Comparison of ENCODE assay signal across 33 cellular contexts in genomic region chr7:140345426-140345825, GRCh38. TPM values are rescaled to one million over a fixed set of nuclear protein-coding genes. Genes with fewer than 3 reads are reported as not detected.
"Had no signal": no experiment of that assay in that cellular context is flagged by ENCODE, and none has a peak within 500 bp of the region (broad histone marks: within the 10 kb centered on the region; RNA-seq: fewer than 3 reads in every experiment).

No MANE protein-coding gene starts in this region.

- H3K4me1 ChIP-seq: adrenal gland, Peyer's patch, SJSA1 had no signal

- H3K4me3 ChIP-seq: adrenal gland, MG63, Peyer's patch, SJSA1 had no signal

- H3K27ac ChIP-seq: adrenal gland, Peyer's patch, SJSA1, WERI-Rb-1 had no signal

- H3K36me3 ChIP-seq: MG63 had no signal

- H3K27me3 Mint-ChIP-seq: activated CD4-positive, alpha-beta T cell treated with anti-CD3 and anti-CD28 coated beads, Interleukin-2, amount 10 ng/mL, durations not matched to agents 24 days and 14 days; activated T-cell treated with anti-CD3 and anti-CD28 coated beads, Interleukin-2, amount 50 U/mL, for 24 hours; brain had no signal

- H3K27ac Mint-ChIP-seq: activated CD4-positive, alpha-beta T cell treated with anti-CD3 and anti-CD28 coated beads, Interleukin-2, amount 10 ng/mL, durations not matched to agents 24 days and 14 days; activated CD8-positive, alpha-beta T cell treated with anti-CD3 and anti-CD28 coated beads, Interleukin-2, amount 10 ng/mL, durations not matched to agents 7 days and 5 days; activated naive CD4-positive, alpha-beta T cell treated with anti-CD3 and anti-CD28 coated beads for 36 hours; activated T-cell treated with anti-CD3 and anti-CD28 coated beads, Interleukin-2, amount 50 U/mL, for 24 hours; brain; T-helper 1 cell treated with Interleukin-12 subunit alpha and Interleukin-12 subunit beta and Interleukin-4 antibody, amounts not matched to agents 30 μg/mL and 1 μg/mL, for 36 hours had no signal

- DNase-seq: activated CD4-positive, alpha-beta T cell treated with anti-CD3 and anti-CD28 coated beads for 1 hour; activated CD4-positive, alpha-beta T cell treated with anti-CD3 and anti-CD28 coated beads, Interleukin-2, amount 10 ng/mL, durations not matched to agents 24 days and 14 days; activated CD4-positive, alpha-beta T cell treated with anti-CD3 and anti-CD28 coated beads, Interleukin-2, amount 50 U/mL, for 48 hours; activated CD4-positive, CD25-positive, alpha-beta regulatory T cell; activated CD8-positive, alpha-beta T cell treated with anti-CD3 and anti-CD28 coated beads, Interleukin-2, amount 10 ng/mL, durations not matched to agents 7 days and 5 days; activated gamma-delta T cell treated with Interleukin-2 at 50 U/mL for 16 hours; activated naive CD4-positive, alpha-beta T cell treated with anti-CD3 and anti-CD28 coated beads for 36 hours; activated T-cell treated with anti-CD3 and anti-CD28 coated beads, Interleukin-2, amount 50 U/mL, for 24 hours; adrenal gland; caudate nucleus; Kasumi-1; KG1; MG63; NCI-H1048; NCI-H1105 treated with DMSO at 0.1 percent for 48 hours; NCI-H1436 treated with DMSO at 0.1 percent for 48 hours; NCI-H1694 treated with DMSO at 0.1 percent for 48 hours; NCI-H2029; NCI-H345; NCI-H524 treated with DMSO at 0.1 percent for 48 hours; Peyer's patch; RPMI8226; SHP77 treated with DMSO at 0.1 percent for 48 hours; SK-N-SH; T-helper 9 cell; WERI-Rb-1 had no signal

- H3K9me3 Mint-ChIP-seq: activated CD4-positive, alpha-beta T cell treated with anti-CD3 and anti-CD28 coated beads, Interleukin-2, amount 10 ng/mL, durations not matched to agents 24 days and 14 days; activated naive CD4-positive, alpha-beta T cell treated with anti-CD3 and anti-CD28 coated beads for 36 hours; activated naive CD4-positive, alpha-beta T cell treated with anti-CD3 and anti-CD28 coated beads, Interleukin-2, amount 50 U/mL, for 72 hours; activated T-cell treated with anti-CD3 and anti-CD28 coated beads, Interleukin-2, amount 50 U/mL, for 24 hours; brain; T-helper 1 cell treated with Interleukin-12 subunit alpha and Interleukin-12 subunit beta and Interleukin-4 antibody, amounts not matched to agents 30 μg/mL and 1 μg/mL, for 36 hours had no signal

- H3K27me3 ChIP-seq: adrenal gland, MG63, Peyer's patch, SJSA1 had no signal

- H3K9me3 ChIP-seq: adrenal gland, MG63, Peyer's patch, SJSA1, SK-N-SH had no signal

- H3K4me3 Mint-ChIP-seq: activated CD4-positive, alpha-beta T cell treated with anti-CD3 and anti-CD28 coated beads, Interleukin-2, amount 10 ng/mL, durations not matched to agents 24 days and 14 days; activated CD8-positive, alpha-beta T cell treated with anti-CD3 and anti-CD28 coated beads, Interleukin-2, amount 10 ng/mL, durations not matched to agents 7 days and 5 days; activated naive CD4-positive, alpha-beta T cell treated with anti-CD3 and anti-CD28 coated beads for 36 hours; activated T-cell treated with anti-CD3 and anti-CD28 coated beads, Interleukin-2, amount 50 U/mL, for 24 hours; brain; T-helper 1 cell treated with Interleukin-12 subunit alpha and Interleukin-12 subunit beta and Interleukin-4 antibody, amounts not matched to agents 30 μg/mL and 1 μg/mL, for 36 hours had no signal

RNA-seq across cellular contexts. Expression of gene RAB19, which starts 58.4 kb away (rescaled TPM):
- total RNA-seq: adrenal gland, astrocyte, bronchial epithelial cell, NCI-H460, SJSA1 had no signal
